Comparison of ENCODE assay signal across 9 cellular contexts in genomic region chr1:64915381-64916274, GRCh38.
DNase-seq lines count a peak whose midpoint lies in the region; ATAC-seq and TF ChIP-seq lines count a peak whose summit lies in the region.
"Had no signal": no experiment of that assay in that cellular context is flagged by ENCODE, and none has a peak within 500 bp of the region (broad histone marks: within the 10 kb centered on the region; RNA-seq: fewer than 3 reads in every experiment).

No MANE protein-coding gene starts in this region.

- ATAC-seq in central memory CD8-positive, alpha-beta T cell (replicated peaks; ENCODE audit: extremely low read depth, poor library complexity, severe bottlenecking): no peak
- ATAC-seq in memory B cell (ENCODE audit: low read depth) (peak; percentile 46), HG03469 (IDR thresholded peaks at IDR 0.05; ENCODE audit: unreplicated experiment) (no peak), HG03520 (IDR thresholded peaks at IDR 0.05; ENCODE audit: unreplicated experiment) (no peak)

- H3K9me3 Mint-ChIP-seq in central memory CD8-positive, alpha-beta T cell: no peaks in the 10 kb centered on the region
- no peaks in the 10 kb centered on the region for H3K9me3 Mint-ChIP-seq in memory B cell

- peak overlapping the region; percentile 90 for H3K27ac Mint-ChIP-seq in central memory CD8-positive, alpha-beta T cell (ENCODE audit: low read depth)
- H3K27ac Mint-ChIP-seq in memory B cell: peak overlapping the region; percentile 77

- H3K4me3 ChIP-seq in LNCaP clone FGC (ENCODE audit: low read depth, low read length): no peak overlapping the region
- H3K4me3 ChIP-seq: breast epithelium had no signal

- no peak overlapping the region for H3K4me3 Mint-ChIP-seq in central memory CD8-positive, alpha-beta T cell
- no peak overlapping the region for H3K4me3 Mint-ChIP-seq in memory B cell

- no peaks in the 10 kb centered on the region for H3K27me3 Mint-ChIP-seq in central memory CD8-positive, alpha-beta T cell
- no peaks in the 10 kb centered on the region for H3K27me3 Mint-ChIP-seq in memory B cell

- in situ Hi-C loops in ACHN (cut with HindIII; ENCODE audit: low pct_ligation_motif_present, low pct_unique_long_range_greater_than_20kb, low sequenced_read_pairs): no loop called here

- DNase-seq in ACHN: peak; percentile 75
- peak; percentile 55 for DNase-seq in LNCaP clone FGC (ENCODE audit: low read depth)
- no peak for DNase-seq in central memory CD8-positive, alpha-beta T cell (ENCODE audit: low spot score in 2 of 2)
- no peak for DNase-seq in memory B cell (ENCODE audit: low spot score in 2 of 2)
- DNase-seq in NCI-H1092 treated with DMSO at 0.1 percent for 48 hours (lab: John Stamatoyannopoulos, UW): no peak
- DNase-seq in NCI-H345 treated with DMSO at 0.1 percent for 48 hours (lab: John Stamatoyannopoulos, UW; ENCODE audit: unreplicated experiment): no peak

- peaks cover 10% of the 10 kb centered on the region for H3K36me3 Mint-ChIP-seq in central memory CD8-positive, alpha-beta T cell (ENCODE audit: insufficient read depth)
- peaks cover 4% of the 10 kb centered on the region for H3K36me3 Mint-ChIP-seq in memory B cell

- H3K4me1 Mint-ChIP-seq in central memory CD8-positive, alpha-beta T cell: peaks cover 93% of the 10 kb centered on the region
- H3K4me1 Mint-ChIP-seq in memory B cell: peaks cover 66% of the 10 kb centered on the region

- TF ChIP-seq CTCF in LNCaP clone FGC (IDR thresholded peaks at IDR 0.05; ENCODE audit: control insufficient read depth, extremely low read depth, insufficient read depth): no peak

Comparison
In these comparisons a context has a peak if more than half of its experiments do, and no peak if none do; other contexts are left out.
1. DNase-seq: peak in ACHN (single experiment) and LNCaP clone FGC (single experiment); none in central memory CD8-positive, alpha-beta T cell (0 of 2), memory B cell (0 of 2), NCI-H1092 treated with DMSO at 0.1 percent for 48 hours (single experiment) and NCI-H345 treated with DMSO at 0.1 percent for 48 hours (single experiment).